In the genomic region with DNA sequence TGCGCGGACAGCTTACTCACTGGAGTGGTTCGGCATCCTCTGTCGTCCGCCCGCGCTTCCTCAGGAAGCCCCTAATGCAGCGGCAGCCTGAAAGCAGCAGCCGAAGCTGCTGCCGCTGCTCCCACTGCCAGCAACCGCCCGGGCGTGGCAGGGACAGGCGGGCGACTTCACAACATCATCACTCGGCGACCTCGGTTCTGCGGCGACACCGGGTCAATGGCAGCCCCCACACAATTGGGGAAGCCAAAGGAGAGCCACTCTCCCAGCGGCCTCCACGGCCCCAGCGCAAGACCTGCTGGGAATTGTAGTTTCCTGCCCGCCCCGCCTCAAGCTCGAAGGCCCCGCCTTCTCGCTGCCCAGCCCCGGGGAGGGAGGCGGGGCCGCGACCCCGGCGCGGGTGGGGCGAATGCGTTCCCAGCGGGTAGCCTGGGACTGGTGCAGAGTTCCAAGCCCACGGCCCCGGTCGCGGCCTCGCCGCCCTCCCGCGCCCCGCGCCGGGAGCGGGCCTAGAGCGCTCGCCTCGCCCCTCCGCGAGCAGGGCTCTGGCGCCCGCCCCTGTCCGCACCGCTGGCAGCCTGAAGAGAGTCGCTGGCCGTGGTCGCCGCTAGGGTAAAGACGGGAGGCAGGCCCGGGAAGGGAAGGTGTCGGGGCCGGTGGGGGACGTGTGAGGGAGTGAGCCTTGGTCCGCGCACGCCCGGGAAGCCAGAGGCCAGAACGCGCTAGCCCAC, we compare ENCODE assay signal across 8 cellular contexts. TPM values are rescaled to one million over a fixed set of nuclear protein-coding genes. Genes with fewer than 3 reads are reported as not detected.
DNase-seq lines count a peak whose midpoint lies in the region; ATAC-seq and TF ChIP-seq lines count a peak whose summit lies in the region.

Gene STRADB, plus strand, starts transcription at position 411 of the 728 bp plus-strand sequence. CDS start 3,101 bp downstream, outside the sequence.
A gene with protein sequence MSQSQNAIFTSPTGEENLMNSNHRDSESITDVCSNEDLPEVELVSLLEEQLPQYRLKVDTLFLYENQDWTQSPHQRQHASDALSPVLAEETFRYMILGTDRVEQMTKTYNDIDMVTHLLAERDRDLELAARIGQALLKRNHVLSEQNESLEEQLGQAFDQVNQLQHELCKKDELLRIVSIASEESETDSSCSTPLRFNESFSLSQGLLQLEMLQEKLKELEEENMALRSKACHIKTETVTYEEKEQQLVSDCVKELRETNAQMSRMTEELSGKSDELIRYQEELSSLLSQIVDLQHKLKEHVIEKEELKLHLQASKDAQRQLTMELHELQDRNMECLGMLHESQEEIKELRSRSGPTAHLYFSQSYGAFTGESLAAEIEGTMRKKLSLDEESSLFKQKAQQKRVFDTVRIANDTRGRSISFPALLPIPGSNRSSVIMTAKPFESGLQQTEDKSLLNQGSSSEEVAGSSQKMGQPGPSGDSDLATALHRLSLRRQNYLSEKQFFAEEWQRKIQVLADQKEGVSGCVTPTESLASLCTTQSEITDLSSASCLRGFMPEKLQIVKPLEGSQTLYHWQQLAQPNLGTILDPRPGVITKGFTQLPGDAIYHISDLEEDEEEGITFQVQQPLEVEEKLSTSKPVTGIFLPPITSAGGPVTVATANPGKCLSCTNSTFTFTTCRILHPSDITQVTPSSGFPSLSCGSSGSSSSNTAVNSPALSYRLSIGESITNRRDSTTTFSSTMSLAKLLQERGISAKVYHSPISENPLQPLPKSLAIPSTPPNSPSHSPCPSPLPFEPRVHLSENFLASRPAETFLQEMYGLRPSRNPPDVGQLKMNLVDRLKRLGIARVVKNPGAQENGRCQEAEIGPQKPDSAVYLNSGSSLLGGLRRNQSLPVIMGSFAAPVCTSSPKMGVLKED (minus strand): TSS at position 129 of the 728 bp plus-strand sequence. CDS start 30,951 bp downstream, outside the sequence.

- peak within 1 kb of the TSS; percentile 95 for H3K27ac Mint-ChIP-seq in activated T-helper 17 cell treated with anti-CD3 and anti-CD28 coated beads, Interleukin-2, amount 50 U/mL, for 72 hours
- peak within 1 kb of the TSS; percentile 84 to 98 (median 96) for H3K27ac Mint-ChIP-seq in naive thymus-derived CD8-positive, alpha-beta T cell

- H3K9me3 Mint-ChIP-seq in activated T-helper 17 cell treated with anti-CD3 and anti-CD28 coated beads, Interleukin-2, amount 50 U/mL, for 72 hours = no peaks in the 10 kb centered on the region
- no peaks in the 10 kb centered on the region for H3K9me3 Mint-ChIP-seq in naive thymus-derived CD8-positive, alpha-beta T cell

- no peaks in the 10 kb centered on the region for H3K27me3 ChIP-seq in fibroblast of lung (ENCODE audit: control insufficient read depth, insufficient read depth, low read length)

- H3K4me1 Mint-ChIP-seq in activated T-helper 17 cell treated with anti-CD3 and anti-CD28 coated beads, Interleukin-2, amount 50 U/mL, for 72 hours = peaks cover 23% of the 10 kb centered on the region
- peaks cover 19 to 57% (median 50%) of the 10 kb centered on the region in 4 donors for H3K4me1 Mint-ChIP-seq in naive thymus-derived CD8-positive, alpha-beta T cell

- H3K9ac ChIP-seq in fibroblast of lung (ENCODE audit: insufficient read depth, low read length) = peak within 1 kb of the TSS; percentile 81

- no peaks in the 10 kb centered on the region for H3K27me3 Mint-ChIP-seq in activated T-helper 17 cell treated with anti-CD3 and anti-CD28 coated beads, Interleukin-2, amount 50 U/mL, for 72 hours
- no peaks in the 10 kb centered on the region for H3K27me3 Mint-ChIP-seq in naive thymus-derived CD8-positive, alpha-beta T cell

- no peaks in the 10 kb centered on the region for H3K36me3 ChIP-seq in fibroblast of lung (ENCODE audit: control insufficient read depth, insufficient read depth, low read length)

- H3K79me2 ChIP-seq in fibroblast of lung (ENCODE audit: control insufficient read depth, insufficient read depth, low read length) = peaks cover 44% of the 10 kb centered on the region

- peak within 1 kb of the TSS; percentile 87 for H3K4me2 ChIP-seq in fibroblast of lung (ENCODE audit: extremely low read depth, insufficient read depth, low read length)

- POLR2A ChIA-PET in RWPE1 (lab: Yijun Ruan, JAX; ENCODE audit: low non-redundant PET) = interaction anchor here (0.6 to 1.3 kb wide), 2 partner anchors 11 to 187 kb away, joined by 3 to 5 read pairs; no protein-coding TSS in a partner anchor
- POLR2A ChIA-PET in naive thymus-derived CD8-positive, alpha-beta T cell (lab: Charles Lee) = interaction anchor here (0.6 to 2.3 kb wide), 22 partner anchors 10 to 587 kb away, joined by 3 to 15 read pairs (median 4); partner anchors contain the start of genes ALS2, CASP10, CASP8 and CFLAR

- peak within 1 kb of the TSS; percentile 93 for H2AFZ ChIP-seq in fibroblast of lung (ENCODE audit: low read length)

- TF ChIP-seq CTCF in LNCaP clone FGC (IDR thresholded peaks at IDR 0.05; ENCODE audit: control insufficient read depth, extremely low read depth, insufficient read depth) (no peak), RWPE1 (conservative IDR thresholded peaks at IDR 0.05; ENCODE audit: low read depth) (peak; percentile 36; the same call in 1 of the 2 replicates), fibroblast of lung (conservative IDR thresholded peaks at IDR 0.05 in 1 of 2, IDR thresholded peaks at IDR 0.05 in 1 of 2; ENCODE audit: low read depth in 1 of 2, low read length in 2 of 2) (peak in 1 of 2 donors; percentile 9)

- CTCF ChIA-PET in RWPE1 (lab: Yijun Ruan, JAX) = interaction anchor here (0.5 kb wide), 1 partner anchor 13 kb away, joined by 3 read pairs; no protein-coding TSS in a partner anchor

- H3K27ac ChIP-seq in RWPE1 = peak within 1 kb of the TSS; percentile 84
- peak within 1 kb of the TSS; percentile 78 for H3K27ac ChIP-seq in fibroblast of lung (ENCODE audit: insufficient read depth, low read length)

- H4K20me1 ChIP-seq in fibroblast of lung (ENCODE audit: control insufficient read depth, extremely low read depth, insufficient read depth, low read length) = no peaks in the 10 kb centered on the region

- DNase-seq in ELF-1 (ENCODE audit: low read depth, low spot score) (peak; percentile 98), GOT3 (lab: John Stamatoyannopoulos, UW) (peak; percentile 73), LNCaP clone FGC (ENCODE audit: low read depth) (peak; percentile 74), RWPE1 (ENCODE audit: low spot score) (peak; percentile 95), fibroblast of lung (ENCODE audit: low read depth in 2 of 2) (peak; percentile 93 to 95)
- DNase-seq in naive thymus-derived CD8-positive, alpha-beta T cell = peak; percentile 90 to 97 (median 94)
- peak; percentile 87 to 94 (median 91) for DNase-seq in stimulated activated naive CD4-positive, alpha-beta T cell (lab: John Stamatoyannopoulos, UW)

- ATAC-seq in activated T-helper 17 cell treated with anti-CD3 and anti-CD28 coated beads, Interleukin-2, amount 50 U/mL, for 72 hours (replicated peaks) = peak; percentile 90
- ATAC-seq in naive thymus-derived CD8-positive, alpha-beta T cell = peak; percentile 85 to 87

- H3K9me3 ChIP-seq in fibroblast of lung (ENCODE audit: control insufficient read depth, insufficient read depth, low read depth, low read length) = no peaks in the 10 kb centered on the region

- peak within 1 kb of the TSS; percentile 91 for H3K4me3 ChIP-seq in LNCaP clone FGC (ENCODE audit: low read depth, low read length)
- peak within 1 kb of the TSS; percentile 82 to 97 (median 90) for H3K4me3 ChIP-seq in fibroblast of lung (replicated peaks in 1 of 4; ENCODE audit: control extremely low read depth in 1 of 4, insufficient read depth in 1 of 4, low read depth in 3 of 4, low read length in 4 of 4)

- peak within 1 kb of the TSS; percentile 98 for H3K4me3 Mint-ChIP-seq in activated T-helper 17 cell treated with anti-CD3 and anti-CD28 coated beads, Interleukin-2, amount 50 U/mL, for 72 hours
- peak within 1 kb of the TSS; percentile 67 to 98 (median 95) for H3K4me3 Mint-ChIP-seq in naive thymus-derived CD8-positive, alpha-beta T cell

- no peaks in the 10 kb centered on the region for H3K4me1 ChIP-seq in fibroblast of lung (ENCODE audit: control insufficient read depth, extremely low read depth, insufficient read depth, low read length)

- H3K36me3 Mint-ChIP-seq in activated T-helper 17 cell treated with anti-CD3 and anti-CD28 coated beads, Interleukin-2, amount 50 U/mL, for 72 hours (ENCODE audit: low read depth) = peaks cover 31% of the 10 kb centered on the region
- peaks cover 0 to 10% (median 0%) of the 10 kb centered on the region in 3 donors for H3K36me3 Mint-ChIP-seq in naive thymus-derived CD8-positive, alpha-beta T cell

RNA-seq across cellular contexts. Expression of gene STRADB, which starts in this region (rescaled TPM):
- total RNA-seq in activated T-helper 17 cell treated with anti-CD3 and anti-CD28 coated beads, Interleukin-2, amount 50 U/mL, for 72 hours = 10 to 100 TPM; 13.6 to 14.5 TPM
- 57.8 and 84.7 TPM in 2 replicates for total RNA-seq in fibroblast of lung
- 24.4 and 27.4 TPM in 2 replicates for polyA plus RNA-seq in fibroblast of lung
- polyA plus RNA-seq in fibroblast of lung (2012) = 30.7 and 33.7 TPM in 2 replicates
- 18.5 and 20.1 TPM in 2 replicates for polyA minus RNA-seq in fibroblast of lung (ENCODE audit: low replicate concordance)
- 10 to 100 TPM; 17.9 to 20.4 TPM for total RNA-seq in naive thymus-derived CD8-positive, alpha-beta T cell
- polyA plus RNA-seq in naive thymus-derived CD8-positive, alpha-beta T cell = 10 to 100 TPM; 31.5 to 33.8 (median 33.5) TPM

RNA-seq across cellular contexts. Expression of the second gene that starts in this region (rescaled TPM):
- total RNA-seq in activated T-helper 17 cell treated with anti-CD3 and anti-CD28 coated beads, Interleukin-2, amount 50 U/mL, for 72 hours = 10 to 100 TPM; 23.2 to 27.0 TPM
- total RNA-seq in fibroblast of lung = 72.9 and 81.1 TPM in 2 replicates
- polyA plus RNA-seq in fibroblast of lung = 48.6 and 73.2 TPM in 2 replicates
- polyA plus RNA-seq in fibroblast of lung (2012) = 30.4 and 46.3 TPM in 2 replicates
- 26.7 and 36.1 TPM in 2 replicates for polyA minus RNA-seq in fibroblast of lung (ENCODE audit: low replicate concordance)
- 10 to 100 TPM; 36.5 to 37.9 TPM for total RNA-seq in naive thymus-derived CD8-positive, alpha-beta T cell
- 10 to 100 TPM; 20.9 to 30.7 (median 24.7) TPM for polyA plus RNA-seq in naive thymus-derived CD8-positive, alpha-beta T cell

Comparison
In these comparisons a context has a peak if more than half of its experiments do, and no peak if none do; other contexts are left out.
1. Peak in every context shown above with its lines: DNase-seq, ATAC-seq, H3K4me3 ChIP-seq and H3K27ac ChIP-seq.